In the genomic region with DNA sequence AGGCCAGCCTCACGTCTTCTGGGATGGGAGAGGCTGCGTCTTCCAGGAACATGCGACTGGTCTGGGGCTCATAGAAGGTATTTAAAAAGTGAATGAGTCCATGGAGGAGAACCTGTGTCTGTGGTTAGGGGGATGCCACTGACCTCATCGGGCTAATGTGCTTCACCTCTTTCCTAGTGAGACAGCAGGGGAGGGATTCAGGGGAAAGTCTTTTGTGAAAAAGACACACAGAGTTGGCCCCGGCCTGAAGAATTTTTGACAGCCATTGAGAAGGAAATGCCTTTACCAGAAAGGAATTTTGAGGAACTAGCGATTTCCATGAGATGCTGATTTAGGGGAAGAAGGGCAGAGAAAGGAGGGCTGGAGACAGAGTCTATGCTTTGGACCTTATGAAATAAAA, we compare ENCODE assay signal across 35 cellular contexts. TPM values are rescaled to one million over a fixed set of nuclear protein-coding genes. Genes with fewer than 3 reads are reported as not detected.
"Had no signal": no experiment of that assay in that cellular context is flagged by ENCODE, and none has a peak within 500 bp of the region (broad histone marks: within the 10 kb centered on the region; RNA-seq: fewer than 3 reads in every experiment).

No MANE protein-coding gene starts in this region.

- H3K9me3 Mint-ChIP-seq: dendritic cell treated with granulocyte-macrophage colony-stimulating factor and Interleukin-4, amounts not matched to agents 40 ng/mL and 50 ng/mL, for 4 days; endodermal cell; memory B cell; mesothelial cell of epicardium; naive B cell; nephron; stimulated activated effector memory CD8-positive, alpha-beta T cell treated with anti-CD3 and anti-CD28 coated beads, Interleukin-12 subunit alpha, Interleukin-12 subunit beta, amount 100 ng/mL, for 72 hours had no signal

- H3K36me3 ChIP-seq: colonic mucosa, esophagus muscularis mucosa, heart right ventricle, prostate gland, sigmoid colon, stomach, thyroid gland, vagina had no signal

- H3K4me1 ChIP-seq: colonic mucosa, foreskin keratinocyte, prostate gland had no signal

- ATAC-seq: foreskin keratinocyte; heart right ventricle; left lobe of liver; mucosa of descending colon; right cardiac atrium; stimulated activated effector memory CD8-positive, alpha-beta T cell treated with anti-CD3 and anti-CD28 coated beads, Interleukin-12 subunit alpha, Interleukin-12 subunit beta, amount 100 ng/mL, for 72 hours had no signal

- H3K27me3 Mint-ChIP-seq: dendritic cell treated with granulocyte-macrophage colony-stimulating factor and Interleukin-4, amounts not matched to agents 40 ng/mL and 50 ng/mL, for 4 days; memory B cell had no signal

- H3K4me1 Mint-ChIP-seq: endodermal cell; memory B cell; mesothelial cell of epicardium; naive B cell; stimulated activated effector memory CD8-positive, alpha-beta T cell treated with anti-CD3 and anti-CD28 coated beads, Interleukin-12 subunit alpha, Interleukin-12 subunit beta, amount 100 ng/mL, for 72 hours had no signal

- H3K27ac ChIP-seq: colonic mucosa, esophagus muscularis mucosa, foreskin keratinocyte, heart right ventricle, prostate gland, sigmoid colon, stomach, vagina had no signal

- H3K4me3 Mint-ChIP-seq: dendritic cell treated with granulocyte-macrophage colony-stimulating factor and Interleukin-4, amounts not matched to agents 40 ng/mL and 50 ng/mL, for 4 days; endodermal cell; memory B cell; mesothelial cell of epicardium; naive B cell; nephron; stimulated activated effector memory CD8-positive, alpha-beta T cell treated with anti-CD3 and anti-CD28 coated beads, Interleukin-12 subunit alpha, Interleukin-12 subunit beta, amount 100 ng/mL, for 72 hours had no signal

- H3K36me3 Mint-ChIP-seq: memory B cell; mesothelial cell of epicardium; naive B cell; stimulated activated effector memory CD8-positive, alpha-beta T cell treated with anti-CD3 and anti-CD28 coated beads, Interleukin-12 subunit alpha, Interleukin-12 subunit beta, amount 100 ng/mL, for 72 hours had no signal

- H3K27ac Mint-ChIP-seq: dendritic cell treated with granulocyte-macrophage colony-stimulating factor and Interleukin-4, amounts not matched to agents 40 ng/mL and 50 ng/mL, for 4 days; endodermal cell; memory B cell; mesothelial cell of epicardium; naive B cell; nephron; stimulated activated effector memory CD8-positive, alpha-beta T cell treated with anti-CD3 and anti-CD28 coated beads, Interleukin-12 subunit alpha, Interleukin-12 subunit beta, amount 100 ng/mL, for 72 hours had no signal

- H3K9me3 ChIP-seq: colonic mucosa, esophagus muscularis mucosa, heart right ventricle, mucosa of descending colon, prostate gland, sigmoid colon, stomach, thyroid gland, vagina had no signal

- H3K4me3 ChIP-seq: colonic mucosa, esophagus muscularis mucosa, heart right ventricle, lung, mucosa of descending colon, prostate gland, sigmoid colon, stomach, thyroid gland, vagina had no signal

- H3K27me3 ChIP-seq: colonic mucosa, esophagus muscularis mucosa, foreskin keratinocyte, stomach, thyroid gland, vagina had no signal

- DNase-seq: colonic mucosa; effector CD8-positive, alpha-beta T cell; endodermal cell; foreskin keratinocyte; glutamatergic neuron; heart right ventricle; hypothalamus; kidney; mucosa of descending colon; naive B cell; nucleus accumbens; right cardiac atrium; sigmoid colon; stimulated activated CD4-positive, alpha-beta T cell treated with anti-CD3 and anti-CD28 coated beads, Interleukin-2, amount 100 ng/mL, for 24 hours; stimulated activated CD4-positive, alpha-beta T cell treated with anti-CD3 and anti-CD28 coated beads, Interleukin-4, amount 100 ng/mL, for 24 hours; stimulated activated naive CD4-positive, alpha-beta T cell treated with Interleukin-2 at 50 U/mL for 16 hours; stomach; thyroid gland; trophoblast cell had no signal

RNA-seq across cellular contexts. Expression of gene C4orf50, which starts 11.0 kb away (rescaled TPM):
- total RNA-seq: endothelial cell of umbilical vein, epithelial cell of proximal tubule, fibroblast of lung, foreskin keratinocyte, left lobe of liver, osteocyte, renal cortical epithelial cell, skeletal muscle tissue had no signal
- polyA plus RNA-seq: endothelial cell of umbilical vein, fibroblast of lung, foreskin keratinocyte, heart right ventricle had no signal
